In genomic region chr6:43045371-43045930, GRCh38 we compare ENCODE assay signal across 1 cellular context.
TF ChIP-seq lines count a peak whose summit lies in the region.

No MANE protein-coding gene starts in this region.

TF ChIP-seq in K562, 482 proteins besides CTCF, POLR2A, EP300 and RAD21:
- TF ChIP-seq SIN3B (IDR thresholded peaks at IDR 0.05; ENCODE audit: low read depth) (no peak), ZBTB33 (CRISPR knock-in tag; IDR thresholded peaks at IDR 0.05) (peak; percentile 70), POLR2G (IDR thresholded peaks at IDR 0.05; ENCODE audit: low read depth, low read length) (0 out of 2 replicates have a peak, but pooled peaks have one; percentile 7), POLR2AphosphoS2 (IDR thresholded peaks at IDR 0.05; ENCODE audit: low read length) (0 out of 2 replicates have a peak, but pooled peaks have one; percentile 53), RBFOX2 (IDR thresholded peaks at IDR 0.05; ENCODE audit: low read depth, low read length) (peak; percentile 26; the same call in 1 of the 2 replicates)
